1 cellular context compared by ENCODE assay signal in the genomic region with DNA sequence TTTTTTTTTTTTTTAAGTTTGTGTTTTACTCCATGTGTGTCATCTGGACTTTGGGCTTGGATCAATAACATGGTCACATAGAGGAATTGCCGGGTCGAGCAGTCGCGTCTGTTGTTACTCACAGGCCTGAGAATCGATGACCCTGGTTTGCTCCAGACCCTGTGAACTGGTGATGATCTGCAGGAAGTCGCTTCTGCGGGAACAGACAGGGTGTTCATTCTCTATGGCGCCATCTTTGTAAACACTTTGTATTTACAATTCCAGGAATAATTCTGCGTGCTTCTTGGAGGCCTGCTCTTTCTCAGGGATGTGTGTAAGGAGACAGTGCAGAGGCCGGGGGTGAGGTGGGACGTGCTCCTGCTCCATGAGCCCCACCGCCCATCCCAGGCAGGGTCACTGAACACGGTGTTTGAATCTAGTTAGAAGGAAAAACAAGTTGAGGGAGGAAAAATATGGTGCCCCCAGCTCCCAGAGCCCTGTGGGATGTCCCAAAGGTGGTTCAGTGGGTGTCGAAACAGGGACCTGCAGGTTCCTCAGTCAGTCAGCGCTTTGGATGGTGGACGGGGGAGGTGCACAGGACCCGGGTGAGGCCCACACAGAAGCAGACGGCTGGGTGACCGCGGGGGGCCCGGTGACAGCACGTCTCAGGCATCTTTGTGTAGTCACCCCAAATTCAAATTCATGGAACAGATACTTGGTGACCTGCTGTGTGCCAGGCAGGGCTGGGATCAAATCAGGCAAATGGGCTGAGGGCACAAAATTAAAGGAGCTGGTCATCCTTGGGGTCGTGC.
TF ChIP-seq lines count a peak whose summit lies in the region.

No MANE protein-coding gene starts in this region.

TF ChIP-seq in liver, 16 proteins besides CTCF, POLR2A, EP300 and RAD21:
- peak; percentile 86 for TF ChIP-seq FOXA1 (IDR thresholded peaks at IDR 0.05)
- peak; percentile 87 for TF ChIP-seq HNF4G (IDR thresholded peaks at IDR 0.05)
- TF ChIP-seq, protein P1, sequence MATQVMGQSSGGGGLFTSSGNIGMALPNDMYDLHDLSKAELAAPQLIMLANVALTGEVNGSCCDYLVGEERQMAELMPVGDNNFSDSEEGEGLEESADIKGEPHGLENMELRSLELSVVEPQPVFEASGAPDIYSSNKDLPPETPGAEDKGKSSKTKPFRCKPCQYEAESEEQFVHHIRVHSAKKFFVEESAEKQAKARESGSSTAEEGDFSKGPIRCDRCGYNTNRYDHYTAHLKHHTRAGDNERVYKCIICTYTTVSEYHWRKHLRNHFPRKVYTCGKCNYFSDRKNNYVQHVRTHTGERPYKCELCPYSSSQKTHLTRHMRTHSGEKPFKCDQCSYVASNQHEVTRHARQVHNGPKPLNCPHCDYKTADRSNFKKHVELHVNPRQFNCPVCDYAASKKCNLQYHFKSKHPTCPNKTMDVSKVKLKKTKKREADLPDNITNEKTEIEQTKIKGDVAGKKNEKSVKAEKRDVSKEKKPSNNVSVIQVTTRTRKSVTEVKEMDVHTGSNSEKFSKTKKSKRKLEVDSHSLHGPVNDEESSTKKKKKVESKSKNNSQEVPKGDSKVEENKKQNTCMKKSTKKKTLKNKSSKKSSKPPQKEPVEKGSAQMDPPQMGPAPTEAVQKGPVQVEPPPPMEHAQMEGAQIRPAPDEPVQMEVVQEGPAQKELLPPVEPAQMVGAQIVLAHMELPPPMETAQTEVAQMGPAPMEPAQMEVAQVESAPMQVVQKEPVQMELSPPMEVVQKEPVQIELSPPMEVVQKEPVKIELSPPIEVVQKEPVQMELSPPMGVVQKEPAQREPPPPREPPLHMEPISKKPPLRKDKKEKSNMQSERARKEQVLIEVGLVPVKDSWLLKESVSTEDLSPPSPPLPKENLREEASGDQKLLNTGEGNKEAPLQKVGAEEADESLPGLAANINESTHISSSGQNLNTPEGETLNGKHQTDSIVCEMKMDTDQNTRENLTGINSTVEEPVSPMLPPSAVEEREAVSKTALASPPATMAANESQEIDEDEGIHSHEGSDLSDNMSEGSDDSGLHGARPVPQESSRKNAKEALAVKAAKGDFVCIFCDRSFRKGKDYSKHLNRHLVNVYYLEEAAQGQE (IDR thresholded peaks at IDR 0.05), result peak; percentile 68
- TF ChIP-seq FOXA2 (IDR thresholded peaks at IDR 0.05), result peak; percentile 87
- TF ChIP-seq EGR1 (IDR thresholded peaks at IDR 0.05; ENCODE audit: low read depth in 2 of 2), result no peak
- TF ChIP-seq, protein P2, sequence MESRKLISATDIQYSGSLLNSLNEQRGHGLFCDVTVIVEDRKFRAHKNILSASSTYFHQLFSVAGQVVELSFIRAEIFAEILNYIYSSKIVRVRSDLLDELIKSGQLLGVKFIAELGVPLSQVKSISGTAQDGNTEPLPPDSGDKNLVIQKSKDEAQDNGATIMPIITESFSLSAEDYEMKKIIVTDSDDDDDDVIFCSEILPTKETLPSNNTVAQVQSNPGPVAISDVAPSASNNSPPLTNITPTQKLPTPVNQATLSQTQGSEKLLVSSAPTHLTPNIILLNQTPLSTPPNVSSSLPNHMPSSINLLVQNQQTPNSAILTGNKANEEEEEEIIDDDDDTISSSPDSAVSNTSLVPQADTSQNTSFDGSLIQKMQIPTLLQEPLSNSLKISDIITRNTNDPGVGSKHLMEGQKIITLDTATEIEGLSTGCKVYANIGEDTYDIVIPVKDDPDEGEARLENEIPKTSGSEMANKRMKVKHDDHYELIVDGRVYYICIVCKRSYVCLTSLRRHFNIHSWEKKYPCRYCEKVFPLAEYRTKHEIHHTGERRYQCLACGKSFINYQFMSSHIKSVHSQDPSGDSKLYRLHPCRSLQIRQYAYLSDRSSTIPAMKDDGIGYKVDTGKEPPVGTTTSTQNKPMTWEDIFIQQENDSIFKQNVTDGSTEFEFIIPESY (IDR thresholded peaks at IDR 0.05), result no peak
- TF ChIP-seq RXRA (IDR thresholded peaks at IDR 0.05), result peak; percentile 95 to 96
- no peak for TF ChIP-seq ATF3 (IDR thresholded peaks at IDR 0.05)
- TF ChIP-seq MAX (IDR thresholded peaks at IDR 0.05), result no peak
- TF ChIP-seq HNF4A (conservative IDR thresholded peaks at IDR 0.05), result peak; percentile 97
- TF ChIP-seq SP1 (IDR thresholded peaks at IDR 0.05), result peak; percentile 94
- peak; percentile 97 for TF ChIP-seq YY1 (IDR thresholded peaks at IDR 0.05)
- peak in 1 of 2 donors; percentile 69 for TF ChIP-seq GABPA (IDR thresholded peaks at IDR 0.05 in 1 of 2, conservative IDR thresholded peaks at IDR 0.05 in 1 of 2)
- TF ChIP-seq NR2F2 (IDR thresholded peaks at IDR 0.05), result peak; percentile 76
- TF ChIP-seq JUND (IDR thresholded peaks at IDR 0.05), result peak; percentile 89
- TF ChIP-seq TAF1 (conservative IDR thresholded peaks at IDR 0.05), result peak; percentile 61
